In the genomic region with DNA sequence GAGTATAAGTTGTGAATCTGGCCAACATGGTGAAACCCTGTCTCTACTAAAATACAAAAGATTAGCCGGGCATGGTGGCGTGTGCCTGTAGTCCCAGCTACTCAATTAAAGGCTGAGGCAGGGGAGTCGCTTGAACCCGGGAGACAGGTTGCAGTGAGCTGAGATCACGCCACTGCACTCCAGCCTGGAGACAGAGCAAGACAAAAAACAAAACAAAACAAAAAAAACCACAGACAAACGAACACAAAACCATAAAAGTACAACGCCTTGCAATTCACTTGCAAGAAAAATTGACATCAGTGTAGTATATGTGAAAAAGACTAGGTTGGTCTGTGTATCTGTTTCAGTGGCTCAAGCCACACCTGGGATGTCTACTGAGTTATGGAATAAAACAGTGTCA, we compare ENCODE assay signal across 27 cellular contexts. TPM values are rescaled to one million over a fixed set of nuclear protein-coding genes. Genes with fewer than 3 reads are reported as not detected.
DNase-seq lines count a peak whose midpoint lies in the region; ATAC-seq and TF ChIP-seq lines count a peak whose summit lies in the region.
"Had no signal": no experiment of that assay in that cellular context is flagged by ENCODE, and none has a peak within 500 bp of the region (broad histone marks: within the 10 kb centered on the region; RNA-seq: fewer than 3 reads in every experiment).

No MANE protein-coding gene starts in this region.

- no peak overlapping the region for H3K4me2 ChIP-seq in smooth muscle cell
- H3K4me2 ChIP-seq: BLaER1 treated with 17β-estradiol and CSF1 and Interleukin-3, amounts not matched to agents 10 nM and 100 nM had no signal

- TF ChIP-seq CTCF in activated CD8-positive, alpha-beta T cell treated with anti-CD3 and anti-CD28 coated beads for 36 hours (IDR thresholded peaks at IDR 0.05), result no peak
- no peak for TF ChIP-seq CTCF in RWPE2 (IDR thresholded peaks at IDR 0.05; ENCODE audit: poor library complexity, severe bottlenecking)
- TF ChIP-seq CTCF in esophagus squamous epithelium (IDR thresholded peaks at IDR 0.05), result no peak
- TF ChIP-seq CTCF in smooth muscle cell (IDR thresholded peaks at IDR 0.05; ENCODE audit: borderline replicate concordance, insufficient read depth, poor library complexity, severe bottlenecking), result no peak

- intact Hi-C loops in activated CD8-positive, alpha-beta T cell treated with anti-CD3 and anti-CD28 coated beads for 36 hours (cut with micrococcal nuclease), result no loop called here
- intact Hi-C loops in esophagus squamous epithelium (cut with DNase I), result no loop called here

- TF ChIP-seq POLR2A in esophagus squamous epithelium (IDR thresholded peaks at IDR 0.05), result no peak

- H3F3A ChIP-seq in smooth muscle cell (ENCODE audit: low read depth), result peaks cover 5% of the 10 kb centered on the region

- H3K4me1 ChIP-seq in RWPE2 (ENCODE audit: insufficient read depth, poor library complexity, severe bottlenecking), result peaks cover 28% of the 10 kb centered on the region
- peaks cover 0 to 42% (median 23%) of the 10 kb centered on the region in 3 donors for H3K4me1 ChIP-seq in esophagus squamous epithelium
- H3K4me1 ChIP-seq in smooth muscle cell (ENCODE audit: low read depth), result peaks cover 8% of the 10 kb centered on the region

- H3K4me1 Mint-ChIP-seq in activated CD8-positive, alpha-beta T cell treated with anti-CD3 and anti-CD28 coated beads, Interleukin-2, amount 10 ng/mL, durations not matched to agents 7 days and 5 days (ENCODE audit: low read depth), result peaks cover 63% of the 10 kb centered on the region
- peaks cover 48% of the 10 kb centered on the region for H3K4me1 Mint-ChIP-seq in activated CD8-positive, alpha-beta T cell treated with anti-CD3 and anti-CD28 coated beads for 36 hours (ENCODE audit: low read depth)
- H3K4me1 Mint-ChIP-seq: naive B cell had no signal

- 72 to 73% methylated on average over 7 of the region's 7 CpGs for WGBS in esophagus squamous epithelium, 2 donors
- WGBS in smooth muscle cell (ENCODE audit: low lambda C conversion rate), result 90% methylated on average over 7 of the region's 7 CpGs

- peaks cover 4% of the 10 kb centered on the region for H3K27me3 Mint-ChIP-seq in activated CD8-positive, alpha-beta T cell treated with anti-CD3 and anti-CD28 coated beads, Interleukin-2, amount 10 ng/mL, durations not matched to agents 7 days and 5 days (ENCODE audit: low read depth)
- H3K27me3 Mint-ChIP-seq in activated CD8-positive, alpha-beta T cell treated with anti-CD3 and anti-CD28 coated beads for 36 hours, result peaks cover 7% of the 10 kb centered on the region

- POLR2A ChIA-PET in activated CD8-positive, alpha-beta T cell treated with anti-CD3 and anti-CD28 coated beads, Interleukin-2, amount 10 ng/mL, durations not matched to agents 7 days and 5 days (lab: Charles Lee), result no interaction called here
- POLR2A ChIA-PET in activated CD8-positive, alpha-beta T cell treated with anti-CD3 and anti-CD28 coated beads for 36 hours (lab: Charles Lee), result interaction anchor here (0.8 kb wide), 1 partner anchor 564 kb away, joined by 3 read pairs; no protein-coding TSS in a partner anchor

- H3K4me3 Mint-ChIP-seq in activated CD8-positive, alpha-beta T cell treated with anti-CD3 and anti-CD28 coated beads, Interleukin-2, amount 10 ng/mL, durations not matched to agents 7 days and 5 days, result no peak overlapping the region
- no peak overlapping the region for H3K4me3 Mint-ChIP-seq in activated CD8-positive, alpha-beta T cell treated with anti-CD3 and anti-CD28 coated beads for 36 hours
- H3K4me3 Mint-ChIP-seq: activated naive CD8-positive, alpha-beta T cell; H9; naive B cell; stimulated activated memory B cell treated with anti-CD40 and anti-IgM and Interleukin-4, amounts not matched to agents 10 μg/mL and 1 μg/mL and 100 μg/mL, for 72 hours had no signal

- H3K79me2 ChIP-seq in smooth muscle cell (ENCODE audit: low read depth), result no peaks in the 10 kb centered on the region

- H3K36me3 ChIP-seq in RWPE2 (ENCODE audit: low read depth) (no peaks in the 10 kb centered on the region), esophagus squamous epithelium (no peaks in the 10 kb centered on the region), smooth muscle cell (ENCODE audit: low read depth) (no peaks in the 10 kb centered on the region)
- H3K36me3 ChIP-seq: BLaER1 treated with 17β-estradiol and CSF1 and Interleukin-3, amounts not matched to agents 10 nM and 100 nM; suprapubic skin had no signal

- no peaks in the 10 kb centered on the region for H3K9me3 ChIP-seq in RWPE2 (ENCODE audit: severe bottlenecking)
- no peaks in the 10 kb centered on the region for H3K9me3 ChIP-seq in esophagus squamous epithelium
- H3K9me3 ChIP-seq in smooth muscle cell (replicated peaks; ENCODE audit: low read depth), result no peaks in the 10 kb centered on the region
- H3K9me3 ChIP-seq: BLaER1 treated with 17β-estradiol and CSF1 and Interleukin-3, amounts not matched to agents 10 nM and 100 nM; suprapubic skin had no signal

- H3K36me3 Mint-ChIP-seq in activated CD8-positive, alpha-beta T cell treated with anti-CD3 and anti-CD28 coated beads, Interleukin-2, amount 10 ng/mL, durations not matched to agents 7 days and 5 days (ENCODE audit: low read depth), result peaks cover 8% of the 10 kb centered on the region
- no peaks in the 10 kb centered on the region for H3K36me3 Mint-ChIP-seq in activated CD8-positive, alpha-beta T cell treated with anti-CD3 and anti-CD28 coated beads for 36 hours (ENCODE audit: low read depth)
- H3K36me3 Mint-ChIP-seq: activated naive CD8-positive, alpha-beta T cell; naive B cell; stimulated activated memory B cell treated with anti-CD40 and anti-IgM and Interleukin-4, amounts not matched to agents 10 μg/mL and 1 μg/mL and 100 μg/mL, for 72 hours had no signal

- H3K9ac ChIP-seq in smooth muscle cell (ENCODE audit: low read depth), result no peak overlapping the region
- H3K9ac ChIP-seq: BLaER1 treated with 17β-estradiol and CSF1 and Interleukin-3, amounts not matched to agents 10 nM and 100 nM had no signal

- CTCF ChIA-PET in activated CD8-positive, alpha-beta T cell treated with anti-CD3 and anti-CD28 coated beads, Interleukin-2, amount 10 ng/mL, durations not matched to agents 7 days and 5 days (lab: Charles Lee), result interaction anchor here (1.6 kb wide), 1 partner anchor 24 kb away, joined by 4 read pairs; no protein-coding TSS in a partner anchor
- CTCF ChIA-PET in activated CD8-positive, alpha-beta T cell treated with anti-CD3 and anti-CD28 coated beads for 36 hours (lab: Charles Lee), result interaction anchor here (1.4 to 1.5 kb wide), 2 partner anchors 27 to 28 kb away, joined by 3 to 4 read pairs; no protein-coding TSS in a partner anchor

- H3K4me3 ChIP-seq in RWPE2 (ENCODE audit: severe bottlenecking), result no peak overlapping the region
- no peak overlapping the region for H3K4me3 ChIP-seq in esophagus squamous epithelium
- H3K4me3 ChIP-seq in smooth muscle cell, result no peak overlapping the region
- H3K4me3 ChIP-seq: BLaER1 treated with 17β-estradiol and CSF1 and Interleukin-3, amounts not matched to agents 10 nM and 100 nM; dorsolateral prefrontal cortex; GM12878; suprapubic skin had no signal

- H3K27ac ChIP-seq in RWPE2 (ENCODE audit: poor library complexity, severe bottlenecking) (peak overlapping the region; percentile 95), esophagus squamous epithelium (peak overlapping the region in 3 of 4 donors; percentile 59 to 66 (median 60)), smooth muscle cell (ENCODE audit: low read depth) (peak overlapping the region; percentile 88)
- H3K27ac ChIP-seq: BLaER1 treated with 17β-estradiol and CSF1 and Interleukin-3, amounts not matched to agents 10 nM and 100 nM; dorsolateral prefrontal cortex; HL-60 had no signal

- no peaks in the 10 kb centered on the region for H3K9me3 Mint-ChIP-seq in activated CD8-positive, alpha-beta T cell treated with anti-CD3 and anti-CD28 coated beads, Interleukin-2, amount 10 ng/mL, durations not matched to agents 7 days and 5 days (ENCODE audit: insufficient read depth)
- H3K9me3 Mint-ChIP-seq in activated CD8-positive, alpha-beta T cell treated with anti-CD3 and anti-CD28 coated beads for 36 hours, result no peaks in the 10 kb centered on the region
- H3K9me3 Mint-ChIP-seq: stimulated activated memory B cell treated with anti-CD40 and anti-IgM and Interleukin-4, amounts not matched to agents 10 μg/mL and 1 μg/mL and 100 μg/mL, for 72 hours had no signal

- ATAC-seq in activated CD8-positive, alpha-beta T cell treated with anti-CD3 and anti-CD28 coated beads, Interleukin-2, amount 10 ng/mL, durations not matched to agents 7 days and 5 days, result peak; percentile 21
- no peak for ATAC-seq in activated CD8-positive, alpha-beta T cell treated with anti-CD3 and anti-CD28 coated beads for 36 hours
- ATAC-seq in RWPE2 (ENCODE audit: low read depth), result no peak
- ATAC-seq: GM12878; left lobe of liver; Right ventricle myocardium inferior; stimulated activated memory B cell treated with anti-CD40 and anti-IgM and Interleukin-4, amounts not matched to agents 10 μg/mL and 1 μg/mL and 100 μg/mL, for 72 hours had no signal

- DNase-seq in activated CD8-positive, alpha-beta T cell treated with anti-CD3 and anti-CD28 coated beads, Interleukin-2, amount 10 ng/mL, durations not matched to agents 7 days and 5 days, result no peak
- no peak for DNase-seq in activated CD8-positive, alpha-beta T cell treated with anti-CD3 and anti-CD28 coated beads for 36 hours
- DNase-seq in RWPE2 (ENCODE audit: low spot score) (no peak), esophagus squamous epithelium (lab: John Stamatoyannopoulos, UW) (no peak), smooth muscle cell (lab: John Stamatoyannopoulos, UW; ENCODE audit: unreplicated experiment) (no peak), D341Med (ENCODE audit: low spot score) (no peak), islet precursor cell (no peak), AG08396 (ENCODE audit: low spot score) (no peak)
- DNase-seq: activated CD4-positive, CD25-positive, alpha-beta regulatory T cell treated with anti-CD3 and anti-CD28 coated beads, Interleukin-2, amount 50 U/mL, for 72 hours; aorta; Calu3; central memory CD4-positive, alpha-beta T cell; dorsolateral prefrontal cortex; H9; mesendoderm; naive B cell; NCI-H1092 treated with DMSO at 0.1 percent for 48 hours; NCI-H2029; stimulated activated CD4-positive, alpha-beta T cell treated with anti-CD3 and anti-CD28 coated beads, Interleukin-2, amount 100 ng/mL, for 48 hours had no signal

- no peaks in the 10 kb centered on the region for H3K27me3 ChIP-seq in RWPE2 (ENCODE audit: insufficient read depth, poor library complexity, severe bottlenecking)
- H3K27me3 ChIP-seq in esophagus squamous epithelium, result no peaks in the 10 kb centered on the region
- no peaks in the 10 kb centered on the region for H3K27me3 ChIP-seq in smooth muscle cell (ENCODE audit: low read depth)
- H3K27me3 ChIP-seq: BLaER1 treated with 17β-estradiol and CSF1 and Interleukin-3, amounts not matched to agents 10 nM and 100 nM; suprapubic skin had no signal

- no peak overlapping the region for H2AFZ ChIP-seq in smooth muscle cell (ENCODE audit: low read depth)

- peak overlapping the region; percentile 75 for H3K27ac Mint-ChIP-seq in activated CD8-positive, alpha-beta T cell treated with anti-CD3 and anti-CD28 coated beads, Interleukin-2, amount 10 ng/mL, durations not matched to agents 7 days and 5 days
- no peak overlapping the region for H3K27ac Mint-ChIP-seq in activated CD8-positive, alpha-beta T cell treated with anti-CD3 and anti-CD28 coated beads for 36 hours
- H3K27ac Mint-ChIP-seq: activated naive CD8-positive, alpha-beta T cell; H9; naive B cell; stimulated activated memory B cell treated with anti-CD40 and anti-IgM and Interleukin-4, amounts not matched to agents 10 μg/mL and 1 μg/mL and 100 μg/mL, for 72 hours had no signal

- H4K20me1 ChIP-seq in smooth muscle cell (ENCODE audit: low read depth), result no peaks in the 10 kb centered on the region
- H4K20me1 ChIP-seq: BLaER1 treated with 17β-estradiol and CSF1 and Interleukin-3, amounts not matched to agents 10 nM and 100 nM had no signal

RNA-seq across cellular contexts. Expression of gene CCDC80, which starts 29.9 kb away (rescaled TPM):
- not detected for total RNA-seq in activated CD8-positive, alpha-beta T cell treated with anti-CD3 and anti-CD28 coated beads, Interleukin-2, amount 10 ng/mL, durations not matched to agents 7 days and 5 days
- total RNA-seq in activated CD8-positive, alpha-beta T cell treated with anti-CD3 and anti-CD28 coated beads for 36 hours, result not detected
- total RNA-seq in esophagus squamous epithelium, result 10 to 100 TPM in 2 of 4 donors, 1 to 10 TPM in 2; 2.0 to 69.6 (median 13.1) TPM
- 67.9 and 83.2 TPM in 2 replicates for total RNA-seq in smooth muscle cell
- polyA plus RNA-seq in smooth muscle cell, result 147 and 159 TPM in 2 replicates
